In genomic region chr21:39185157-39185556, GRCh38 we compare ENCODE assay signal across 1 cellular context.
TF ChIP-seq lines count a peak whose summit lies in the region.

No MANE protein-coding gene starts in this region.

TF ChIP-seq in GM12878, 131 proteins besides CTCF, POLR2A, EP300 and RAD21:
- no peak for TF ChIP-seq E2F8 (IDR thresholded peaks at IDR 0.05; ENCODE audit: low read depth, partially characterized antibody)
- TF ChIP-seq, protein P1, sequence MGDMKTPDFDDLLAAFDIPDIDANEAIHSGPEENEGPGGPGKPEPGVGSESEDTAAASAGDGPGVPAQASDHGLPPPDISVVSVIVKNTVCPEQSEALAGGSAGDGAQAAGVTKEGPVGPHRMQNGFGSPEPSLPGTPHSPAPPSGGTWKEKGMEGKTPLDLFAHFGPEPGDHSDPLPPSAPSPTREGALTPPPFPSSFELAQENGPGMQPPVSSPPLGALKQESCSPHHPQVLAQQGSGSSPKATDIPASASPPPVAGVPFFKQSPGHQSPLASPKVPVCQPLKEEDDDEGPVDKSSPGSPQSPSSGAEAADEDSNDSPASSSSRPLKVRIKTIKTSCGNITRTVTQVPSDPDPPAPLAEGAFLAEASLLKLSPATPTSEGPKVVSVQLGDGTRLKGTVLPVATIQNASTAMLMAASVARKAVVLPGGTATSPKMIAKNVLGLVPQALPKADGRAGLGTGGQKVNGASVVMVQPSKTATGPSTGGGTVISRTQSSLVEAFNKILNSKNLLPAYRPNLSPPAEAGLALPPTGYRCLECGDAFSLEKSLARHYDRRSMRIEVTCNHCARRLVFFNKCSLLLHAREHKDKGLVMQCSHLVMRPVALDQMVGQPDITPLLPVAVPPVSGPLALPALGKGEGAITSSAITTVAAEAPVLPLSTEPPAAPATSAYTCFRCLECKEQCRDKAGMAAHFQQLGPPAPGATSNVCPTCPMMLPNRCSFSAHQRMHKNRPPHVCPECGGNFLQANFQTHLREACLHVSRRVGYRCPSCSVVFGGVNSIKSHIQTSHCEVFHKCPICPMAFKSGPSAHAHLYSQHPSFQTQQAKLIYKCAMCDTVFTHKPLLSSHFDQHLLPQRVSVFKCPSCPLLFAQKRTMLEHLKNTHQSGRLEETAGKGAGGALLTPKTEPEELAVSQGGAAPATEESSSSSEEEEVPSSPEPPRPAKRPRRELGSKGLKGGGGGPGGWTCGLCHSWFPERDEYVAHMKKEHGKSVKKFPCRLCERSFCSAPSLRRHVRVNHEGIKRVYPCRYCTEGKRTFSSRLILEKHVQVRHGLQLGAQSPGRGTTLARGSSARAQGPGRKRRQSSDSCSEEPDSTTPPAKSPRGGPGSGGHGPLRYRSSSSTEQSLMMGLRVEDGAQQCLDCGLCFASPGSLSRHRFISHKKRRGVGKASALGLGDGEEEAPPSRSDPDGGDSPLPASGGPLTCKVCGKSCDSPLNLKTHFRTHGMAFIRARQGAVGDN (IDR thresholded peaks at IDR 0.05): no peak
- no peak for TF ChIP-seq LARP7 (IDR thresholded peaks at IDR 0.05)
- no peak for TF ChIP-seq IKZF2 (IDR thresholded peaks at IDR 0.05)
- no peak for TF ChIP-seq SRF (IDR thresholded peaks at IDR 0.05; ENCODE audit: low read depth in 2 of 2, low read length in 2 of 2)
- TF ChIP-seq KAT2A (conservative IDR thresholded peaks at IDR 0.05; ENCODE audit: control insufficient read depth, low read depth, low read length): no peak
- no peak for TF ChIP-seq ESRRA (IDR thresholded peaks at IDR 0.05; ENCODE audit: low read length)
- TF ChIP-seq, protein P2, sequence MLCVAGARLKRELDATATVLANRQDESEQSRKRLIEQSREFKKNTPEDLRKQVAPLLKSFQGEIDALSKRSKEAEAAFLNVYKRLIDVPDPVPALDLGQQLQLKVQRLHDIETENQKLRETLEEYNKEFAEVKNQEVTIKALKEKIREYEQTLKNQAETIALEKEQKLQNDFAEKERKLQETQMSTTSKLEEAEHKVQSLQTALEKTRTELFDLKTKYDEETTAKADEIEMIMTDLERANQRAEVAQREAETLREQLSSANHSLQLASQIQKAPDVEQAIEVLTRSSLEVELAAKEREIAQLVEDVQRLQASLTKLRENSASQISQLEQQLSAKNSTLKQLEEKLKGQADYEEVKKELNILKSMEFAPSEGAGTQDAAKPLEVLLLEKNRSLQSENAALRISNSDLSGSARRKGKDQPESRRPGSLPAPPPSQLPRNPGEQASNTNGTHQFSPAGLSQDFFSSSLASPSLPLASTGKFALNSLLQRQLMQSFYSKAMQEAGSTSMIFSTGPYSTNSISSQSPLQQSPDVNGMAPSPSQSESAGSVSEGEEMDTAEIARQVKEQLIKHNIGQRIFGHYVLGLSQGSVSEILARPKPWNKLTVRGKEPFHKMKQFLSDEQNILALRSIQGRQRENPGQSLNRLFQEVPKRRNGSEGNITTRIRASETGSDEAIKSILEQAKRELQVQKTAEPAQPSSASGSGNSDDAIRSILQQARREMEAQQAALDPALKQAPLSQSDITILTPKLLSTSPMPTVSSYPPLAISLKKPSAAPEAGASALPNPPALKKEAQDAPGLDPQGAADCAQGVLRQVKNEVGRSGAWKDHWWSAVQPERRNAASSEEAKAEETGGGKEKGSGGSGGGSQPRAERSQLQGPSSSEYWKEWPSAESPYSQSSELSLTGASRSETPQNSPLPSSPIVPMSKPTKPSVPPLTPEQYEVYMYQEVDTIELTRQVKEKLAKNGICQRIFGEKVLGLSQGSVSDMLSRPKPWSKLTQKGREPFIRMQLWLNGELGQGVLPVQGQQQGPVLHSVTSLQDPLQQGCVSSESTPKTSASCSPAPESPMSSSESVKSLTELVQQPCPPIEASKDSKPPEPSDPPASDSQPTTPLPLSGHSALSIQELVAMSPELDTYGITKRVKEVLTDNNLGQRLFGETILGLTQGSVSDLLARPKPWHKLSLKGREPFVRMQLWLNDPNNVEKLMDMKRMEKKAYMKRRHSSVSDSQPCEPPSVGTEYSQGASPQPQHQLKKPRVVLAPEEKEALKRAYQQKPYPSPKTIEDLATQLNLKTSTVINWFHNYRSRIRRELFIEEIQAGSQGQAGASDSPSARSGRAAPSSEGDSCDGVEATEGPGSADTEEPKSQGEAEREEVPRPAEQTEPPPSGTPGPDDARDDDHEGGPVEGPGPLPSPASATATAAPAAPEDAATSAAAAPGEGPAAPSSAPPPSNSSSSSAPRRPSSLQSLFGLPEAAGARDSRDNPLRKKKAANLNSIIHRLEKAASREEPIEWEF (IDR thresholded peaks at IDR 0.05; ENCODE audit: insufficient replicate concordance, low read depth, low read length): no peak
- TF ChIP-seq GABPA (IDR thresholded peaks at IDR 0.05; ENCODE audit: low read depth): no peak
- no peak for TF ChIP-seq RAD51 (IDR thresholded peaks at IDR 0.05)
- no peak for TF ChIP-seq SIN3A (IDR thresholded peaks at IDR 0.05; ENCODE audit: low read depth, low read length)
- TF ChIP-seq EED (IDR thresholded peaks at IDR 0.05; ENCODE audit: low read depth): no peak
- no peak for TF ChIP-seq ZZZ3 (IDR thresholded peaks at IDR 0.05; ENCODE audit: control insufficient read depth, insufficient read length, low read depth)
- no peak for TF ChIP-seq HDAC6 (IDR thresholded peaks at IDR 0.05; ENCODE audit: unreplicated experiment)
- TF ChIP-seq HCFC1 (IDR thresholded peaks at IDR 0.05; ENCODE audit: low read length): no peak
- TF ChIP-seq TAF1 (IDR thresholded peaks at IDR 0.05; ENCODE audit: borderline replicate concordance, low read depth, low read length): no peak
- TF ChIP-seq, protein P3, sequence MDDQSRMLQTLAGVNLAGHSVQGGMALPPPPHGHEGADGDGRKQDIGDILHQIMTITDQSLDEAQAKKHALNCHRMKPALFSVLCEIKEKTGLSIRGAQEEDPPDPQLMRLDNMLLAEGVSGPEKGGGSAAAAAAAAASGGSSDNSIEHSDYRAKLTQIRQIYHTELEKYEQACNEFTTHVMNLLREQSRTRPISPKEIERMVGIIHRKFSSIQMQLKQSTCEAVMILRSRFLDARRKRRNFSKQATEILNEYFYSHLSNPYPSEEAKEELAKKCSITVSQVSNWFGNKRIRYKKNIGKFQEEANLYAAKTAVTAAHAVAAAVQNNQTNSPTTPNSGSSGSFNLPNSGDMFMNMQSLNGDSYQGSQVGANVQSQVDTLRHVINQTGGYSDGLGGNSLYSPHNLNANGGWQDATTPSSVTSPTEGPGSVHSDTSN (IDR thresholded peaks at IDR 0.05; ENCODE audit: insufficient replicate concordance, low read depth, low read length): no peak
- TF ChIP-seq NFIC (IDR thresholded peaks at IDR 0.05; ENCODE audit: low read depth, low read length): no peak
- no peak for TF ChIP-seq WRNIP1 (IDR thresholded peaks at IDR 0.05; ENCODE audit: borderline replicate concordance, low read depth, low read length)
- no peak for TF ChIP-seq POLR2AphosphoS5 (IDR thresholded peaks at IDR 0.05; ENCODE audit: low read length)
